Comparison of ENCODE assay signal across 1 cellular context in the genomic region with DNA sequence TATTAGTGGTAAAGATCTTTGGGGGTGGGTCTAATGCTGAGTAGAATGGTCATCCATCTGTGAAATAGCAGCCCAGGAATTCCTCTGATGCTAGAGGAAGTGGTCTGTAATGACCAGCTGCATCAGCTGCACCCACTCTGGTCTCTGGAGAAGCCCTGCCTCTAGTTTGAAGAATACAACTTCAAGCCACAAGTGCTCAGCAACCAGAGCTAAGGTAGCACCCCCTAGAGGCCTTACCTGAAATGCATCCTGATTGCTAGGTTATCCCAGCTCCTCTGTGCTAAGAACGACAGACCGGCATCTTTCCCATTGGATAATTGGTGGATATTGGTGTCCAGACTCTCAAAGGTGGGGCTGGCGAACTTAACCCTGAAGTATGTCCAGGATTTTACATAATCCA.
TF ChIP-seq lines count a peak whose summit lies in the region.

No MANE protein-coding gene starts in this region.

TF ChIP-seq in GM23338, 12 proteins besides CTCF, POLR2A, EP300 and RAD21 (continued from another document):
- TF ChIP-seq EZH2 (IDR thresholded peaks at IDR 0.05; ENCODE audit: low read depth, unreplicated experiment) (no peak), POLR2AphosphoS5 (IDR thresholded peaks at IDR 0.05; ENCODE audit: low read depth) (no peak), ZNF331 (CRISPR knock-in tag; IDR thresholded peaks at IDR 0.05; ENCODE audit: low read depth) (no peak), NANOG (IDR thresholded peaks at IDR 0.05; ENCODE audit: borderline replicate concordance) (no peak)
- TF ChIP-seq, protein P1, sequence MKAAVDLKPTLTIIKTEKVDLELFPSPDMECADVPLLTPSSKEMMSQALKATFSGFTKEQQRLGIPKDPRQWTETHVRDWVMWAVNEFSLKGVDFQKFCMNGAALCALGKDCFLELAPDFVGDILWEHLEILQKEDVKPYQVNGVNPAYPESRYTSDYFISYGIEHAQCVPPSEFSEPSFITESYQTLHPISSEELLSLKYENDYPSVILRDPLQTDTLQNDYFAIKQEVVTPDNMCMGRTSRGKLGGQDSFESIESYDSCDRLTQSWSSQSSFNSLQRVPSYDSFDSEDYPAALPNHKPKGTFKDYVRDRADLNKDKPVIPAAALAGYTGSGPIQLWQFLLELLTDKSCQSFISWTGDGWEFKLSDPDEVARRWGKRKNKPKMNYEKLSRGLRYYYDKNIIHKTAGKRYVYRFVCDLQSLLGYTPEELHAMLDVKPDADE (IDR thresholded peaks at IDR 0.05) = no peak
- TF ChIP-seq, protein P2, sequence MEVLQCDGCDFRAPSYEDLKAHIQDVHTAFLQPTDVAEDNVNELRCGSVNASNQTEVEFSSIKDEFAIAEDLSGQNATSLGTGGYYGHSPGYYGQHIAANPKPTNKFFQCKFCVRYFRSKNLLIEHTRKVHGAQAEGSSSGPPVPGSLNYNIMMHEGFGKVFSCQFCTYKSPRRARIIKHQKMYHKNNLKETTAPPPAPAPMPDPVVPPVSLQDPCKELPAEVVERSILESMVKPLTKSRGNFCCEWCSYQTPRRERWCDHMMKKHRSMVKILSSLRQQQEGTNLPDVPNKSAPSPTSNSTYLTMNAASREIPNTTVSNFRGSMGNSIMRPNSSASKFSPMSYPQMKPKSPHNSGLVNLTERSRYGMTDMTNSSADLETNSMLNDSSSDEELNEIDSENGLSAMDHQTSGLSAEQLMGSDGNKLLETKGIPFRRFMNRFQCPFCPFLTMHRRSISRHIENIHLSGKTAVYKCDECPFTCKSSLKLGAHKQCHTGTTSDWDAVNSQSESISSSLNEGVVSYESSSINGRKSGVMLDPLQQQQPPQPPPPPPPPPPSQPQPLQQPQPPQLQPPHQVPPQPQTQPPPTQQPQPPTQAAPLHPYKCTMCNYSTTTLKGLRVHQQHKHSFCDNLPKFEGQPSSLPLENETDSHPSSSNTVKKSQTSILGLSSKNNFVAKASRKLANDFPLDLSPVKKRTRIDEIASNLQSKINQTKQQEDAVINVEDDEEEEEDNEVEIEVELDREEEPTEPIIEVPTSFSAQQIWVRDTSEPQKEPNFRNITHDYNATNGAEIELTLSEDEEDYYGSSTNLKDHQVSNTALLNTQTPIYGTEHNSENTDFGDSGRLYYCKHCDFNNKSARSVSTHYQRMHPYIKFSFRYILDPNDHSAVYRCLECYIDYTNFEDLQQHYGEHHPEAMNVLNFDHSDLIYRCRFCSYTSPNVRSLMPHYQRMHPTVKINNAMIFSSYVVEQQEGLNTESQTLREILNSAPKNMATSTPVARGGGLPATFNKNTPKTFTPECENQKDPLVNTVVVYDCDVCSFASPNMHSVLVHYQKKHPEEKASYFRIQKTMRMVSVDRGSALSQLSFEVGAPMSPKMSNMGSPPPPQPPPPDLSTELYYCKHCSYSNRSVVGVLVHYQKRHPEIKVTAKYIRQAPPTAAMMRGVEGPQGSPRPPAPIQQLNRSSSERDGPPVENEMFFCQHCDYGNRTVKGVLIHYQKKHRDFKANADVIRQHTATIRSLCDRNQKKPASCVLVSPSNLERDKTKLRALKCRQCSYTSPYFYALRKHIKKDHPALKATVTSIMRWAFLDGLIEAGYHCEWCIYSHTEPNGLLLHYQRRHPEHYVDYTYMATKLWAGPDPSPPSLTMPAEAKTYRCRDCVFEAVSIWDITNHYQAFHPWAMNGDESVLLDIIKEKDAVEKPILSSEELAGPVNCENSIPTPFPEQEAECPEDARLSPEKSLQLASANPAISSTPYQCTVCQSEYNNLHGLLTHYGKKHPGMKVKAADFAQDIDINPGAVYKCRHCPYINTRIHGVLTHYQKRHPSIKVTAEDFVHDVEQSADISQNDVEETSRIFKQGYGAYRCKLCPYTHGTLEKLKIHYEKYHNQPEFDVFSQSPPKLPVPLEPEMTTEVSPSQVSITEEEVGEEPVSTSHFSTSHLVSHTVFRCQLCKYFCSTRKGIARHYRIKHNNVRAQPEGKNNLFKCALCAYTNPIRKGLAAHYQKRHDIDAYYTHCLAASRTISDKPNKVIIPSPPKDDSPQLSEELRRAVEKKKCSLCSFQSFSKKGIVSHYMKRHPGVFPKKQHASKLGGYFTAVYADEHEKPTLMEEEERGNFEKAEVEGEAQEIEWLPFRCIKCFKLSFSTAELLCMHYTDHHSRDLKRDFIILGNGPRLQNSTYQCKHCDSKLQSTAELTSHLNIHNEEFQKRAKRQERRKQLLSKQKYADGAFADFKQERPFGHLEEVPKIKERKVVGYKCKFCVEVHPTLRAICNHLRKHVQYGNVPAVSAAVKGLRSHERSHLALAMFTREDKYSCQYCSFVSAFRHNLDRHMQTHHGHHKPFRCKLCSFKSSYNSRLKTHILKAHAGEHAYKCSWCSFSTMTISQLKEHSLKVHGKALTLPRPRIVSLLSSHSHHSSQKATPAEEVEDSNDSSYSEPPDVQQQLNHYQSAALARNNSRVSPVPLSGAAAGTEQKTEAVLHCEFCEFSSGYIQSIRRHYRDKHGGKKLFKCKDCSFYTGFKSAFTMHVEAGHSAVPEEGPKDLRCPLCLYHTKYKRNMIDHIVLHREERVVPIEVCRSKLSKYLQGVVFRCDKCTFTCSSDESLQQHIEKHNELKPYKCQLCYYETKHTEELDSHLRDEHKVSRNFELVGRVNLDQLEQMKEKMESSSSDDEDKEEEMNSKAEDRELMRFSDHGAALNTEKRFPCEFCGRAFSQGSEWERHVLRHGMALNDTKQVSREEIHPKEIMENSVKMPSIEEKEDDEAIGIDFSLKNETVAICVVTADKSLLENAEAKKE (CRISPR knock-in tag; IDR thresholded peaks at IDR 0.05) = no peak
